ENCODE assay signal across 8 cellular contexts in genomic region chr3:194485471-194485875, GRCh38. TPM values are rescaled to one million over a fixed set of nuclear protein-coding genes. Genes with fewer than 3 reads are reported as not detected.
DNase-seq lines count a peak whose midpoint lies in the region; ATAC-seq and TF ChIP-seq lines count a peak whose summit lies in the region.

No MANE protein-coding gene starts in this region.

- ATAC-seq in HG02759 (IDR thresholded peaks at IDR 0.05; ENCODE audit: unreplicated experiment), result no peak
- no peak for ATAC-seq in GM21360 (IDR thresholded peaks at IDR 0.05; ENCODE audit: unreplicated experiment)

- peak overlapping the region; percentile 94 for H3K9ac ChIP-seq in skeletal muscle satellite cell (ENCODE audit: low read depth, low read length)

- H3K9me3 ChIP-seq in WERI-Rb-1 (ENCODE audit: severe bottlenecking) (no peaks in the 10 kb centered on the region), skeletal muscle satellite cell (replicated peaks; ENCODE audit: low read length) (no peaks in the 10 kb centered on the region)

- H3K4me3 ChIP-seq in WERI-Rb-1 (ENCODE audit: low read depth, low read length) (peak overlapping the region; percentile 60), foreskin fibroblast (ENCODE audit: low read depth in 1 of 2, low read length in 2 of 2) (peak overlapping the region; percentile 75 to 88), skeletal muscle satellite cell (ENCODE audit: low read length) (peak overlapping the region; percentile 99)

- peak overlapping the region; percentile 89 for H3K4me2 ChIP-seq in skeletal muscle satellite cell (ENCODE audit: low read length)

- H3K27ac ChIP-seq in WERI-Rb-1, result no peak overlapping the region

- peaks cover 46% of the 10 kb centered on the region for H3K36me3 Mint-ChIP-seq in activated CD4-positive, alpha-beta T cell treated with anti-CD3 and anti-CD28 coated beads, Interleukin-2, amount 10 ng/mL, durations not matched to agents 24 days and 14 days (ENCODE audit: low read depth)

- H3K4me3 Mint-ChIP-seq in activated CD4-positive, alpha-beta T cell treated with anti-CD3 and anti-CD28 coated beads, Interleukin-2, amount 10 ng/mL, durations not matched to agents 24 days and 14 days, result peak overlapping the region; percentile 94

- peaks cover 58% of the 10 kb centered on the region for H3K4me1 Mint-ChIP-seq in activated CD4-positive, alpha-beta T cell treated with anti-CD3 and anti-CD28 coated beads, Interleukin-2, amount 10 ng/mL, durations not matched to agents 24 days and 14 days

- no peaks in the 10 kb centered on the region for H3K27me3 Mint-ChIP-seq in activated CD4-positive, alpha-beta T cell treated with anti-CD3 and anti-CD28 coated beads, Interleukin-2, amount 10 ng/mL, durations not matched to agents 24 days and 14 days

- no peaks in the 10 kb centered on the region for H3K27me3 ChIP-seq in WERI-Rb-1 (ENCODE audit: insufficient read depth, low read depth, severe bottlenecking)
- no peaks in the 10 kb centered on the region for H3K27me3 ChIP-seq in skeletal muscle satellite cell (ENCODE audit: control insufficient read depth, insufficient read depth, low read length)

- H3K9me3 Mint-ChIP-seq in activated CD4-positive, alpha-beta T cell treated with anti-CD3 and anti-CD28 coated beads, Interleukin-2, amount 10 ng/mL, durations not matched to agents 24 days and 14 days, result no peaks in the 10 kb centered on the region

- intact Hi-C loops in activated CD4-positive, alpha-beta T cell treated with anti-CD3 and anti-CD28 coated beads, Interleukin-2, amount 10 ng/mL, durations not matched to agents 24 days and 14 days (cut with micrococcal nuclease), result loop anchor here (10.0 kb wide), 2 partner anchors 151 to 1059 kb away; partner anchors contain the start of gene PPP1R2

- DNase-seq in activated CD4-positive, alpha-beta T cell treated with anti-CD3 and anti-CD28 coated beads, Interleukin-2, amount 10 ng/mL, durations not matched to agents 24 days and 14 days, result peak; percentile 52
- DNase-seq in activated CD4-positive, alpha-beta T cell treated with anti-CD3 and anti-CD28 coated beads for 48 hours, result no peak
- DNase-seq in WERI-Rb-1 (no peak), foreskin fibroblast (peak in 1 of 2 donors; percentile 23), NCI-H446 treated with DMSO at 0.1 percent for 48 hours (lab: John Stamatoyannopoulos, UW) (no peak)

- no peaks in the 10 kb centered on the region for H3K36me3 ChIP-seq in WERI-Rb-1
- H3K36me3 ChIP-seq in skeletal muscle satellite cell (ENCODE audit: insufficient read depth, low read length), result peaks cover 15% of the 10 kb centered on the region

- H3K4me1 ChIP-seq in skeletal muscle satellite cell (ENCODE audit: control insufficient read depth, insufficient read depth, low read length), result peaks cover 64% of the 10 kb centered on the region

- TF ChIP-seq CTCF in WERI-Rb-1 (IDR thresholded peaks at IDR 0.05; ENCODE audit: low read depth, low read length), result no peak
- TF ChIP-seq CTCF in foreskin fibroblast (IDR thresholded peaks at IDR 0.05; ENCODE audit: low read depth, low read length), result no peak

- H3K27ac Mint-ChIP-seq in activated CD4-positive, alpha-beta T cell treated with anti-CD3 and anti-CD28 coated beads, Interleukin-2, amount 10 ng/mL, durations not matched to agents 24 days and 14 days, result peak overlapping the region; percentile 97

RNA-seq across cellular contexts. Expression of gene ATP13A3, which starts 1.3 kb away (rescaled TPM):
- total RNA-seq in activated CD4-positive, alpha-beta T cell treated with anti-CD3 and anti-CD28 coated beads, Interleukin-2, amount 10 ng/mL, durations not matched to agents 24 days and 14 days, result 181 and 193 TPM in 2 replicates
- total RNA-seq in skeletal muscle satellite cell (2012; rRNA removed), result 237 and 312 TPM in 2 replicates
